ENCODE assay signal across 1 cellular context in the genomic region with DNA sequence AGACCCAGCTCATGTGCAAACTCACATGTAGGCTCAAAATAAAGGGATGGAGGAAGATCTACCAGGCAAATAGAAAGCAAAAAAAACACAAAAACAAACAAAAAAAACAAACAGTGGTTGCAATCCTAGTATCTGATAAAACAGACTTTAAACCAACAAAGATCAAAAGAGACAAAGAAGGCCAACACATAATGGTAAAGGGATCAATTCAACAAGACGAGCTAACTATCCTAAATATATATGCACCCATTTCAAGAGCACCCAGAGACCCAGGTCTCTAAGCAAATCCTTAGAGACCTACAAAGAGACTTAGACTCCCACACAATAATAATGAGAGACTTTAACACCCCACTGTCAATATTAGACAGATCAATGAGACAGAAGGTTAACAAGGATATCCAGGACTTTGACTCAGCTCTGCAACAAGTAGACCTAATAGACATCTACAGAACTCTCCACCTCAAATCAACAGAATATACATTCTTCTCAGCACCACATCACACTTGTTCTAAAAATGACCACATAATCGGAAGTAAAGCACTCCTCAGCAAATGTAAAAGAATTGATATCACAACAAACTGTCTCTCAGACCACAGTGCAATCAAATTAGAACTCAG.
TF ChIP-seq lines count a peak whose summit lies in the region.
"Not testable (repeated sequence)": the region's sequence is repeated elsewhere in the genome, so short reads cannot be mapped to it uniquely, and the experiment has no call there.

No MANE protein-coding gene starts in this region.

TF ChIP-seq in HepG2, 621 proteins besides CTCF, POLR2A, EP300 and RAD21 (continued from another document and continues in another):
- TF ChIP-seq, protein P1, sequence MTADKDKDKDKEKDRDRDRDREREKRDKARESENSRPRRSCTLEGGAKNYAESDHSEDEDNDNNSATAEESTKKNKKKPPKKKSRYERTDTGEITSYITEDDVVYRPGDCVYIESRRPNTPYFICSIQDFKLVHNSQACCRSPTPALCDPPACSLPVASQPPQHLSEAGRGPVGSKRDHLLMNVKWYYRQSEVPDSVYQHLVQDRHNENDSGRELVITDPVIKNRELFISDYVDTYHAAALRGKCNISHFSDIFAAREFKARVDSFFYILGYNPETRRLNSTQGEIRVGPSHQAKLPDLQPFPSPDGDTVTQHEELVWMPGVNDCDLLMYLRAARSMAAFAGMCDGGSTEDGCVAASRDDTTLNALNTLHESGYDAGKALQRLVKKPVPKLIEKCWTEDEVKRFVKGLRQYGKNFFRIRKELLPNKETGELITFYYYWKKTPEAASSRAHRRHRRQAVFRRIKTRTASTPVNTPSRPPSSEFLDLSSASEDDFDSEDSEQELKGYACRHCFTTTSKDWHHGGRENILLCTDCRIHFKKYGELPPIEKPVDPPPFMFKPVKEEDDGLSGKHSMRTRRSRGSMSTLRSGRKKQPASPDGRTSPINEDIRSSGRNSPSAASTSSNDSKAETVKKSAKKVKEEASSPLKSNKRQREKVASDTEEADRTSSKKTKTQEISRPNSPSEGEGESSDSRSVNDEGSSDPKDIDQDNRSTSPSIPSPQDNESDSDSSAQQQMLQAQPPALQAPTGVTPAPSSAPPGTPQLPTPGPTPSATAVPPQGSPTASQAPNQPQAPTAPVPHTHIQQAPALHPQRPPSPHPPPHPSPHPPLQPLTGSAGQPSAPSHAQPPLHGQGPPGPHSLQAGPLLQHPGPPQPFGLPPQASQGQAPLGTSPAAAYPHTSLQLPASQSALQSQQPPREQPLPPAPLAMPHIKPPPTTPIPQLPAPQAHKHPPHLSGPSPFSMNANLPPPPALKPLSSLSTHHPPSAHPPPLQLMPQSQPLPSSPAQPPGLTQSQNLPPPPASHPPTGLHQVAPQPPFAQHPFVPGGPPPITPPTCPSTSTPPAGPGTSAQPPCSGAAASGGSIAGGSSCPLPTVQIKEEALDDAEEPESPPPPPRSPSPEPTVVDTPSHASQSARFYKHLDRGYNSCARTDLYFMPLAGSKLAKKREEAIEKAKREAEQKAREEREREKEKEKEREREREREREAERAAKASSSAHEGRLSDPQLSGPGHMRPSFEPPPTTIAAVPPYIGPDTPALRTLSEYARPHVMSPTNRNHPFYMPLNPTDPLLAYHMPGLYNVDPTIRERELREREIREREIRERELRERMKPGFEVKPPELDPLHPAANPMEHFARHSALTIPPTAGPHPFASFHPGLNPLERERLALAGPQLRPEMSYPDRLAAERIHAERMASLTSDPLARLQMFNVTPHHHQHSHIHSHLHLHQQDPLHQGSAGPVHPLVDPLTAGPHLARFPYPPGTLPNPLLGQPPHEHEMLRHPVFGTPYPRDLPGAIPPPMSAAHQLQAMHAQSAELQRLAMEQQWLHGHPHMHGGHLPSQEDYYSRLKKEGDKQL (CRISPR knock-in tag; IDR thresholded peaks at IDR 0.05; ENCODE audit: low read depth): peak; percentile 70; the same call in 1 of the 2 replicates
- TF ChIP-seq ISL2 (CRISPR knock-in tag; IDR thresholded peaks at IDR 0.05): peak; percentile 66; the same call in 1 of the 2 replicates
- TF ChIP-seq, protein P2, sequence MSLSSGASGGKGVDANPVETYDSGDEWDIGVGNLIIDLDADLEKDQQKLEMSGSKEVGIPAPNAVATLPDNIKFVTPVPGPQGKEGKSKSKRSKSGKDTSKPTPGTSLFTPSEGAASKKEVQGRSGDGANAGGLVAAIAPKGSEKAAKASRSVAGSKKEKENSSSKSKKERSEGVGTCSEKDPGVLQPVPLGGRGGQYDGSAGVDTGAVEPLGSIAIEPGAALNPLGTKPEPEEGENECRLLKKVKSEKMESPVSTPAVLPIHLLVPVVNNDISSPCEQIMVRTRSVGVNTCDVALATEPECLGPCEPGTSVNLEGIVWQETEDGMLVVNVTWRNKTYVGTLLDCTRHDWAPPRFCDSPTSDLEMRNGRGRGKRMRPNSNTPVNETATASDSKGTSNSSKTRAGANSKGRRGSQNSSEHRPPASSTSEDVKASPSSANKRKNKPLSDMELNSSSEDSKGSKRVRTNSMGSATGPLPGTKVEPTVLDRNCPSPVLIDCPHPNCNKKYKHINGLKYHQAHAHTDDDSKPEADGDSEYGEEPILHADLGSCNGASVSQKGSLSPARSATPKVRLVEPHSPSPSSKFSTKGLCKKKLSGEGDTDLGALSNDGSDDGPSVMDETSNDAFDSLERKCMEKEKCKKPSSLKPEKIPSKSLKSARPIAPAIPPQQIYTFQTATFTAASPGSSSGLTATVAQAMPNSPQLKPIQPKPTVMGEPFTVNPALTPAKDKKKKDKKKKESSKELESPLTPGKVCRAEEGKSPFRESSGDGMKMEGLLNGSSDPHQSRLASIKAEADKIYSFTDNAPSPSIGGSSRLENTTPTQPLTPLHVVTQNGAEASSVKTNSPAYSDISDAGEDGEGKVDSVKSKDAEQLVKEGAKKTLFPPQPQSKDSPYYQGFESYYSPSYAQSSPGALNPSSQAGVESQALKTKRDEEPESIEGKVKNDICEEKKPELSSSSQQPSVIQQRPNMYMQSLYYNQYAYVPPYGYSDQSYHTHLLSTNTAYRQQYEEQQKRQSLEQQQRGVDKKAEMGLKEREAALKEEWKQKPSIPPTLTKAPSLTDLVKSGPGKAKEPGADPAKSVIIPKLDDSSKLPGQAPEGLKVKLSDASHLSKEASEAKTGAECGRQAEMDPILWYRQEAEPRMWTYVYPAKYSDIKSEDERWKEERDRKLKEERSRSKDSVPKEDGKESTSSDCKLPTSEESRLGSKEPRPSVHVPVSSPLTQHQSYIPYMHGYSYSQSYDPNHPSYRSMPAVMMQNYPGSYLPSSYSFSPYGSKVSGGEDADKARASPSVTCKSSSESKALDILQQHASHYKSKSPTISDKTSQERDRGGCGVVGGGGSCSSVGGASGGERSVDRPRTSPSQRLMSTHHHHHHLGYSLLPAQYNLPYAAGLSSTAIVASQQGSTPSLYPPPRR (CRISPR knock-in tag; IDR thresholded peaks at IDR 0.05; ENCODE audit: borderline replicate concordance): peak; percentile 70; the same call in 1 of the 2 replicates
- peak; percentile 82 for TF ChIP-seq GATAD2A (CRISPR knock-in tag; IDR thresholded peaks at IDR 0.05)
- peak; percentile 62; the same call in 1 of the 2 replicates for TF ChIP-seq FOXP1 (IDR thresholded peaks at IDR 0.05)
- TF ChIP-seq FOXP1 (CRISPR knock-in tag; IDR thresholded peaks at IDR 0.05): peak; percentile 72
- TF ChIP-seq SOX13 (IDR thresholded peaks at IDR 0.05): peak; percentile 47; the same call in 1 of the 2 replicates
- peak in 1 of 2 experiments; percentile 74; a peak in 2 of 4 replicates for TF ChIP-seq SOX13 (CRISPR knock-in tag; conservative IDR thresholded peaks at IDR 0.05 in 1 of 2, IDR thresholded peaks at IDR 0.05 in 1 of 2)
- TF ChIP-seq FOXA1 (IDR thresholded peaks at IDR 0.05): peak; percentile 71
- not testable (repeated sequence) for TF ChIP-seq FOXA1 (CRISPR knock-in tag; IDR thresholded peaks at IDR 0.05); HNF1A (CRISPR knock-in tag; IDR thresholded peaks at IDR 0.05; ENCODE audit: borderline replicate concordance); SOX6 (IDR thresholded peaks at IDR 0.05); CREM (CRISPR knock-in tag; IDR thresholded peaks at IDR 0.05); NR2F6 (CRISPR knock-in tag; IDR thresholded peaks at IDR 0.05)
- peak; percentile 66 for TF ChIP-seq FOXA3 (CRISPR knock-in tag; IDR thresholded peaks at IDR 0.05)
- peak; percentile 93 for TF ChIP-seq TBX3 (IDR thresholded peaks at IDR 0.05; ENCODE audit: borderline replicate concordance)
- TF ChIP-seq TBX2 (CRISPR knock-in tag; IDR thresholded peaks at IDR 0.05; ENCODE audit: borderline replicate concordance): 0 out of 2 replicates have a peak, but pooled peaks have one; percentile 25
- TF ChIP-seq BCL6 (CRISPR knock-in tag; IDR thresholded peaks at IDR 0.05): peak; percentile 43; the same call in 1 of the 2 replicates
- 0 out of 2 replicates have a peak, but pooled peaks have one; percentile 45 for TF ChIP-seq ZNF703 (CRISPR knock-in tag; IDR thresholded peaks at IDR 0.05; ENCODE audit: borderline replicate concordance)
- peak; percentile 84 for TF ChIP-seq TCF7 (IDR thresholded peaks at IDR 0.05; ENCODE audit: low read depth)
- TF ChIP-seq ONECUT2 (CRISPR knock-in tag; IDR thresholded peaks at IDR 0.05): 0 out of 2 replicates have a peak, but pooled peaks have one; percentile 31
- TF ChIP-seq HNF1A (IDR thresholded peaks at IDR 0.05; ENCODE audit: low read depth): 0 out of 2 replicates have a peak, but pooled peaks have one; percentile 17
- peak; percentile 38 for TF ChIP-seq SKI (IDR thresholded peaks at IDR 0.05; ENCODE audit: partially characterized antibody)
- 0 out of 2 replicates have a peak, but pooled peaks have one; percentile 5 for TF ChIP-seq LCORL (IDR thresholded peaks at IDR 0.05)
- 0 out of 2 replicates have a peak, but pooled peaks have one; percentile 33 for TF ChIP-seq LCORL (CRISPR knock-in tag; IDR thresholded peaks at IDR 0.05)
- peak; percentile 85 for TF ChIP-seq SOX6 (CRISPR knock-in tag; IDR thresholded peaks at IDR 0.05)
- peak; percentile 22; the same call in 1 of the 2 replicates for TF ChIP-seq RARA (CRISPR knock-in tag; IDR thresholded peaks at IDR 0.05)
- peak; percentile 48; the same call in 1 of the 2 replicates for TF ChIP-seq HMG20A (CRISPR knock-in tag; IDR thresholded peaks at IDR 0.05; ENCODE audit: borderline replicate concordance)
- TF ChIP-seq, protein P3, sequence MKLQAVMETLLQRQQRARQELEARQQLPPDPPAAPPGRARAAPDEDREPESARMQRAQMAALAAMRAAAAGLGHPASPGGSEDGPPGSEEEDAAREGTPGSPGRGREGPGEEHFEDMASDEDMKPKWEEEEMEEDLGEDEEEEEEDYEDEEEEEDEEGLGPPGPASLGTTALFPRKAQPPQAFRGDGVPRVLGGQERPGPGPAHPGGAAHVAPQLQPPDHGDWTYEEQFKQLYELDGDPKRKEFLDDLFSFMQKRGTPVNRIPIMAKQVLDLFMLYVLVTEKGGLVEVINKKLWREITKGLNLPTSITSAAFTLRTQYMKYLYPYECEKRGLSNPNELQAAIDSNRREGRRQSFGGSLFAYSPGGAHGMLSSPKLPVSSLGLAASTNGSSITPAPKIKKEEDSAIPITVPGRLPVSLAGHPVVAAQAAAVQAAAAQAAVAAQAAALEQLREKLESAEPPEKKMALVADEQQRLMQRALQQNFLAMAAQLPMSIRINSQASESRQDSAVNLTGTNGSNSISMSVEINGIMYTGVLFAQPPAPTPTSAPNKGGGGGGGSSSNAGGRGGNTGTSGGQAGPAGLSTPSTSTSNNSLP (IDR thresholded peaks at IDR 0.05; ENCODE audit: low read depth, low read length): 0 out of 2 replicates have a peak, but pooled peaks have one; percentile 23
- peak; percentile 61; the same call in 1 of the 2 replicates for TF ChIP-seq CREM (IDR thresholded peaks at IDR 0.05)
- peak; percentile 40; the same call in 1 of the 2 replicates for TF ChIP-seq TCF7L2 (IDR thresholded peaks at IDR 0.05; ENCODE audit: low read depth, low read length)
- TF ChIP-seq NR2F2 (IDR thresholded peaks at IDR 0.05; ENCODE audit: borderline replicate concordance, low read depth): 0 out of 2 replicates have a peak, but pooled peaks have one; percentile 20
- 0 out of 2 replicates have a peak, but pooled peaks have one; percentile 38 for TF ChIP-seq POGZ (CRISPR knock-in tag; IDR thresholded peaks at IDR 0.05)
- peak; percentile 41; the same call in 1 of the 2 replicates for TF ChIP-seq NR2F6 (IDR thresholded peaks at IDR 0.05)
- TF ChIP-seq NCOA2 (CRISPR knock-in tag; IDR thresholded peaks at IDR 0.05): peak; percentile 53; the same call in 1 of the 2 replicates
- 0 out of 4 replicates have a peak, but pooled peaks of 1 of the 2 experiments have one; percentile 12 for TF ChIP-seq NR2F1 (CRISPR knock-in tag; IDR thresholded peaks at IDR 0.05)
- 0 out of 2 replicates have a peak, but pooled peaks have one; percentile 15 for TF ChIP-seq HNF4A (CRISPR knock-in tag; IDR thresholded peaks at IDR 0.05)
- TF ChIP-seq TARDBP (CRISPR knock-in tag; IDR thresholded peaks at IDR 0.05): 0 out of 2 replicates have a peak, but pooled peaks have one; percentile 23
- TF ChIP-seq HHEX (CRISPR knock-in tag; IDR thresholded peaks at IDR 0.05): peak; percentile 92
- TF ChIP-seq NFIC (IDR thresholded peaks at IDR 0.05; ENCODE audit: low read length): peak; percentile 60; the same call in 1 of the 2 replicates
